Comparison of ENCODE assay signal across 30 cellular contexts in genomic region chr1:75115654-75116053, GRCh38. TPM values are rescaled to one million over a fixed set of nuclear protein-coding genes. Genes with fewer than 3 reads are reported as not detected.
"Had no signal": no experiment of that assay in that cellular context is flagged by ENCODE, and none has a peak within 500 bp of the region (broad histone marks: within the 10 kb centered on the region; RNA-seq: fewer than 3 reads in every experiment).

No MANE protein-coding gene starts in this region.

- H3K36me3 Mint-ChIP-seq: mesothelial cell of epicardium; naive B cell; natural killer cell treated with Interleukin-12 subunit alpha and Interleukin-12 subunit beta and Interleukin-15 and Interleukin-18, amount 100 ng/mL, for 72 hours; stimulated activated naive B cell treated with anti-CD40 and anti-IgM and Interleukin-4, amounts not matched to agents 10 μg/mL and 1 μg/mL and 100 μg/mL, for 72 hours had no signal

- H3K4me1 Mint-ChIP-seq: mesothelial cell of epicardium; naive B cell; neural crest cell; stimulated activated naive B cell treated with anti-CD40 and anti-IgM and Interleukin-4, amounts not matched to agents 10 μg/mL and 1 μg/mL and 100 μg/mL, for 72 hours had no signal

- H3K27me3 Mint-ChIP-seq: effector memory CD8-positive, alpha-beta T cell; naive B cell; natural killer cell treated with Interleukin-12 subunit alpha and Interleukin-12 subunit beta and Interleukin-15 and Interleukin-18, amount 100 ng/mL, for 72 hours; progenitor cell of endocrine pancreas; stimulated activated naive CD8-positive, alpha-beta T cell treated with anti-CD3 and anti-CD28 coated beads, Interleukin-15, Interleukin-2, amounts not matched to agents 100 ng/mL and 50 ng/mL, for 24 hours had no signal

- H3K9me3 Mint-ChIP-seq: effector memory CD8-positive, alpha-beta T cell; neural crest cell; stimulated activated naive CD8-positive, alpha-beta T cell treated with anti-CD3 and anti-CD28 coated beads, Interleukin-15, Interleukin-2, amounts not matched to agents 100 ng/mL and 50 ng/mL, for 24 hours had no signal

- H3K4me3 Mint-ChIP-seq: effector memory CD8-positive, alpha-beta T cell; mesothelial cell of epicardium; naive B cell; natural killer cell treated with Interleukin-12 subunit alpha and Interleukin-12 subunit beta and Interleukin-15 and Interleukin-18, amount 100 ng/mL, for 72 hours; neural crest cell; stimulated activated naive B cell treated with anti-CD40 and anti-IgM and Interleukin-4, amounts not matched to agents 10 μg/mL and 1 μg/mL and 100 μg/mL, for 72 hours; stimulated activated naive CD8-positive, alpha-beta T cell treated with anti-CD3 and anti-CD28 coated beads, Interleukin-15, Interleukin-2, amounts not matched to agents 100 ng/mL and 50 ng/mL, for 24 hours had no signal

- H3K27ac Mint-ChIP-seq: effector memory CD8-positive, alpha-beta T cell; mesothelial cell of epicardium; naive B cell; natural killer cell treated with Interleukin-12 subunit alpha and Interleukin-12 subunit beta and Interleukin-15 and Interleukin-18, amount 100 ng/mL, for 72 hours; progenitor cell of endocrine pancreas; stimulated activated naive B cell treated with anti-CD40 and anti-IgM and Interleukin-4, amounts not matched to agents 10 μg/mL and 1 μg/mL and 100 μg/mL, for 72 hours; stimulated activated naive CD8-positive, alpha-beta T cell treated with anti-CD3 and anti-CD28 coated beads, Interleukin-15, Interleukin-2, amounts not matched to agents 100 ng/mL and 50 ng/mL, for 24 hours had no signal

- DNase-seq: effector memory CD8-positive, alpha-beta T cell; erythroblast; esophagus squamous epithelium; foreskin melanocyte; glutamatergic neuron; heart right ventricle; hippocampal formation; left cardiac atrium; left lung; mesenchymal stem cell; mucosa of descending colon; naive B cell; right lobe of liver; small intestine; stimulated activated CD4-positive, alpha-beta T cell treated with anti-CD3 and anti-CD28 coated beads, Interleukin-15, amount 100 ng/mL, for 24 hours; stimulated activated CD4-positive, alpha-beta T cell treated with anti-CD3 and anti-CD28 coated beads, Interleukin-2, amount 100 ng/mL, for 48 hours; stimulated activated naive B cell treated with anti-CD40 and anti-IgM and Interleukin-4, amounts not matched to agents 10 μg/mL and 1 μg/mL and 100 μg/mL, for 72 hours; upper lobe of left lung had no signal

- ATAC-seq: effector memory CD8-positive, alpha-beta T cell; heart right ventricle; left cardiac atrium; left lung; mucosa of descending colon; natural killer cell treated with Interleukin-12 subunit alpha and Interleukin-12 subunit beta and Interleukin-15 and Interleukin-18, amount 100 ng/mL, for 72 hours; right lobe of liver; stimulated activated naive B cell treated with anti-CD40 and anti-IgM and Interleukin-4, amounts not matched to agents 10 μg/mL and 1 μg/mL and 100 μg/mL, for 72 hours had no signal

RNA-seq across cellular contexts. Expression of gene LHX8, which starts 18.5 kb away (rescaled TPM):
- total RNA-seq: dermis microvascular lymphatic vessel endothelial cell; heart right ventricle; kidney epithelial cell; left cardiac atrium; left lung; lower leg skin; lung microvascular endothelial cell; mucosa of descending colon; natural killer cell treated with Interleukin-12 subunit alpha and Interleukin-12 subunit beta and Interleukin-15 and Interleukin-18, amount 100 ng/mL, for 72 hours; neural crest cell; omental fat pad; progenitor cell of endocrine pancreas; right lobe of liver; thoracic aorta; tibial nerve; upper lobe of left lung had no signal
